Comparison of ENCODE assay signal across 18 cellular contexts in genomic region chr19:14830702-14831101, GRCh38. TPM values are rescaled to one million over a fixed set of nuclear protein-coding genes. Genes with fewer than 3 reads are reported as not detected.
DNase-seq lines count a peak whose midpoint lies in the region; ATAC-seq and TF ChIP-seq lines count a peak whose summit lies in the region.
"Had no signal": no experiment of that assay in that cellular context is flagged by ENCODE, and none has a peak within 500 bp of the region (broad histone marks: within the 10 kb centered on the region; RNA-seq: fewer than 3 reads in every experiment).

No MANE protein-coding gene starts in this region.

- H3K4me3 Mint-ChIP-seq in activated B cell treated with CpG ODN at 0.5 μM for 24 hours (no peak overlapping the region), WTC11 (no peak overlapping the region)
- H3K4me3 Mint-ChIP-seq: H9 had no signal

- CTCF ChIA-PET in activated B cell treated with CpG ODN at 0.5 μM for 24 hours (lab: Charles Lee) (no interaction called here), WTC11 (lab: Charles Lee) (no interaction called here)

- in situ Hi-C loops in ACHN (cut with HindIII; ENCODE audit: low pct_ligation_motif_present, low pct_unique_long_range_greater_than_20kb, low sequenced_read_pairs) = no loop called here

- no peak for TF ChIP-seq CTCF in activated B cell treated with CpG ODN at 0.5 μM for 24 hours (IDR thresholded peaks at IDR 0.05)
- no peak for TF ChIP-seq CTCF in WTC11 (IDR thresholded peaks at IDR 0.05)

- ATAC-seq in activated B cell treated with CpG ODN at 0.5 μM for 24 hours (ENCODE audit: low read depth) = peak; percentile 60
- no peak for ATAC-seq in HG02610 (IDR thresholded peaks at IDR 0.05; ENCODE audit: unreplicated experiment)
- ATAC-seq in GM21381 (IDR thresholded peaks at IDR 0.05; ENCODE audit: unreplicated experiment) = no peak
- no peak for ATAC-seq in WTC11

- H3K4me1 Mint-ChIP-seq in activated B cell treated with CpG ODN at 0.5 μM for 24 hours (peaks cover 6% of the 10 kb centered on the region), WTC11 (peaks cover 13% of the 10 kb centered on the region)
- H3K4me1 Mint-ChIP-seq: H9 had no signal

- POLR2A ChIA-PET in activated B cell treated with CpG ODN at 0.5 μM for 24 hours (lab: Charles Lee) = no interaction called here
- POLR2A ChIA-PET in WTC11 (lab: Charles Lee) = no interaction called here

- no peaks in the 10 kb centered on the region for H3K9me3 Mint-ChIP-seq in activated B cell treated with CpG ODN at 0.5 μM for 24 hours
- peaks cover 31% of the 10 kb centered on the region for H3K9me3 Mint-ChIP-seq in WTC11

- DNase-seq in ACHN (peak; percentile 14), OCI-M1 (lab: John Stamatoyannopoulos, UW) (peak; percentile 86), activated B cell treated with CpG ODN at 0.5 μM for 24 hours (no peak), kidney tubule cell (ENCODE audit: low spot score) (peak; percentile 60), NCI-H1694 treated with DMSO at 0.1 percent for 48 hours (lab: John Stamatoyannopoulos, UW) (no peak), WTC11 (ENCODE audit: low spot score) (no peak)
- DNase-seq: 8988T, DMS153, EL, H9, NCI-H1436 treated with DMSO at 0.1 percent for 48 hours, NCI-H2081 treated with DMSO at 0.1 percent for 48 hours, NCI-H510A treated with DMSO at 0.1 percent for 48 hours, NCI-H82, Peyer's patch, SHP77 had no signal

- intact Hi-C loops in activated B cell treated with CpG ODN at 0.5 μM for 24 hours (cut with micrococcal nuclease) = no loop called here

- H3K27me3 Mint-ChIP-seq in activated B cell treated with CpG ODN at 0.5 μM for 24 hours (peaks cover 8% of the 10 kb centered on the region), WTC11 (ENCODE audit: low read depth) (peaks cover 15% of the 10 kb centered on the region)

- no peaks in the 10 kb centered on the region for H3K36me3 Mint-ChIP-seq in activated B cell treated with CpG ODN at 0.5 μM for 24 hours (ENCODE audit: low read depth)
- 0 out of 2 replicates have a peak, but pooled peaks cover 3% of the 10 kb centered on the region for H3K36me3 Mint-ChIP-seq in WTC11

- H3K27ac Mint-ChIP-seq in activated B cell treated with CpG ODN at 0.5 μM for 24 hours = peak overlapping the region; percentile 70
- no peak overlapping the region for H3K27ac Mint-ChIP-seq in WTC11
- H3K27ac Mint-ChIP-seq: H9 had no signal

TF ChIP-seq in WTC11, 78 proteins besides CTCF, POLR2A, EP300 and RAD21 (continues in another document):
- TF ChIP-seq ZNF425 (CRISPR knock-in tag; conservative IDR thresholded peaks at IDR 0.05) = no peak
- TF ChIP-seq ZMAT4 (CRISPR knock-in tag; IDR thresholded peaks at IDR 0.05) = no peak
- no peak for TF ChIP-seq IRF1 (CRISPR knock-in tag; IDR thresholded peaks at IDR 0.05)
- TF ChIP-seq CREM (CRISPR knock-in tag; IDR thresholded peaks at IDR 0.05) = no peak
- no peak for TF ChIP-seq ZNF416 (CRISPR knock-in tag; IDR thresholded peaks at IDR 0.05)
- TF ChIP-seq ESRRA (CRISPR knock-in tag; IDR thresholded peaks at IDR 0.05; ENCODE audit: borderline replicate concordance) = no peak
- TF ChIP-seq OVOL2 (CRISPR knock-in tag; IDR thresholded peaks at IDR 0.05; ENCODE audit: borderline replicate concordance) = no peak
- TF ChIP-seq CDX4 (CRISPR knock-in tag; IDR thresholded peaks at IDR 0.05; ENCODE audit: borderline replicate concordance) = no peak
- no peak for TF ChIP-seq ARID4B (CRISPR knock-in tag; IDR thresholded peaks at IDR 0.05; ENCODE audit: borderline replicate concordance)
- TF ChIP-seq NFYB (CRISPR knock-in tag; conservative IDR thresholded peaks at IDR 0.05; ENCODE audit: low read depth) = no peak
- TF ChIP-seq E2F5 (CRISPR knock-in tag; IDR thresholded peaks at IDR 0.05) = no peak
- no peak for TF ChIP-seq NFE2L1 (CRISPR knock-in tag; IDR thresholded peaks at IDR 0.05)
- no peak for TF ChIP-seq ZNF396 (CRISPR knock-in tag; IDR thresholded peaks at IDR 0.05; ENCODE audit: borderline replicate concordance)

RNA-seq across cellular contexts. Expression of gene OR7A5, which starts 4.3 kb away (rescaled TPM):
- total RNA-seq in activated B cell treated with CpG ODN at 0.5 μM for 24 hours (not detected in 2 replicates), WTC11 (2021) (not detected in 3 replicates)
- total RNA-seq: H9, Peyer's patch had no signal

RNA-seq across cellular contexts. Expression of gene OR7C1, which starts 4.3 kb away (rescaled TPM):
- not detected in 2 replicates for total RNA-seq in activated B cell treated with CpG ODN at 0.5 μM for 24 hours
- total RNA-seq in WTC11 (2021) = not detected in 3 replicates
- total RNA-seq: H9, Peyer's patch had no signal

RNA-seq across cellular contexts. Expression of gene OR7A10, which starts 18.0 kb away (rescaled TPM):
- total RNA-seq in activated B cell treated with CpG ODN at 0.5 μM for 24 hours = not detected in 2 replicates
- total RNA-seq in WTC11 (2021) = not detected in 3 replicates
- total RNA-seq: H9, Peyer's patch had no signal

RNA-seq across cellular contexts. Expression of gene ADGRE2, which starts 52.3 kb away (rescaled TPM):
- total RNA-seq in activated B cell treated with CpG ODN at 0.5 μM for 24 hours (0.91 and 0.93 TPM in 2 replicates), WTC11 (2021) (3.0 to 4.0 TPM (median 3.2 TPM) in 3 replicates)

RNA-seq across cellular contexts. Expression of gene OR7A17, which starts 55.2 kb away (rescaled TPM):
- not detected in 2 replicates for total RNA-seq in activated B cell treated with CpG ODN at 0.5 μM for 24 hours
- total RNA-seq in WTC11 (2021) = not detected in 3 replicates
- total RNA-seq: H9, Peyer's patch had no signal

Comparison
In these comparisons a context has a peak if more than half of its experiments do, and no peak if none do; other contexts are left out.
1. DNase-seq: peak in ACHN (single experiment), OCI-M1 (single experiment) and kidney tubule cell (single experiment); none in activated B cell treated with CpG ODN at 0.5 μM for 24 hours (single experiment), NCI-H1694 treated with DMSO at 0.1 percent for 48 hours (single experiment) and WTC11 (single experiment).